21 cellular contexts compared by ENCODE assay signal in genomic region chr17:10814083-10814482, GRCh38. TPM values are rescaled to one million over a fixed set of nuclear protein-coding genes. Genes with fewer than 3 reads are reported as not detected.
"Had no signal": no experiment of that assay in that cellular context is flagged by ENCODE, and none has a peak within 500 bp of the region (broad histone marks: within the 10 kb centered on the region; RNA-seq: fewer than 3 reads in every experiment).

No MANE protein-coding gene starts in this region.

- H3K4me1 ChIP-seq: SJSA1 had no signal

- H3K9me3 ChIP-seq: SJSA1 had no signal

- H3K27ac ChIP-seq: SJSA1, SK-N-MC had no signal

- DNase-seq: KBM-7, NCI-H1092, NCI-H1105 treated with DMSO at 0.1 percent for 48 hours, NCI-H1417 treated with DMSO at 0.1 percent for 48 hours, NCI-H146, NCI-H187 treated with DMSO at 0.1 percent for 48 hours, NCI-H2029 treated with DMSO at 0.1 percent for 48 hours, NCI-H226, NCI-H446, NCI-H510A, NCI-H524 treated with DMSO at 0.1 percent for 48 hours, NCI-H69, NCI-H774, Right ventricle myocardium superior, RPMI8226, SIG-M5 had no signal

- H3K36me3 ChIP-seq: SJSA1 had no signal

- H3K27me3 ChIP-seq: SJSA1 had no signal

- H3K4me3 ChIP-seq: SJSA1, SK-N-MC had no signal

RNA-seq across cellular contexts. Expression of gene TMEM238L, which starts 10.2 kb away (rescaled TPM):
- total RNA-seq: LHCN-M2, MCF 10A, Right ventricle myocardium superior, SJSA1 had no signal

RNA-seq across cellular contexts. Expression of gene PIRT, which starts 23.8 kb away (rescaled TPM):
- total RNA-seq: HT-29, LHCN-M2, MCF 10A, Right ventricle myocardium superior, SJSA1 had no signal
